Comparison of ENCODE assay signal across 8 cellular contexts in the genomic region with DNA sequence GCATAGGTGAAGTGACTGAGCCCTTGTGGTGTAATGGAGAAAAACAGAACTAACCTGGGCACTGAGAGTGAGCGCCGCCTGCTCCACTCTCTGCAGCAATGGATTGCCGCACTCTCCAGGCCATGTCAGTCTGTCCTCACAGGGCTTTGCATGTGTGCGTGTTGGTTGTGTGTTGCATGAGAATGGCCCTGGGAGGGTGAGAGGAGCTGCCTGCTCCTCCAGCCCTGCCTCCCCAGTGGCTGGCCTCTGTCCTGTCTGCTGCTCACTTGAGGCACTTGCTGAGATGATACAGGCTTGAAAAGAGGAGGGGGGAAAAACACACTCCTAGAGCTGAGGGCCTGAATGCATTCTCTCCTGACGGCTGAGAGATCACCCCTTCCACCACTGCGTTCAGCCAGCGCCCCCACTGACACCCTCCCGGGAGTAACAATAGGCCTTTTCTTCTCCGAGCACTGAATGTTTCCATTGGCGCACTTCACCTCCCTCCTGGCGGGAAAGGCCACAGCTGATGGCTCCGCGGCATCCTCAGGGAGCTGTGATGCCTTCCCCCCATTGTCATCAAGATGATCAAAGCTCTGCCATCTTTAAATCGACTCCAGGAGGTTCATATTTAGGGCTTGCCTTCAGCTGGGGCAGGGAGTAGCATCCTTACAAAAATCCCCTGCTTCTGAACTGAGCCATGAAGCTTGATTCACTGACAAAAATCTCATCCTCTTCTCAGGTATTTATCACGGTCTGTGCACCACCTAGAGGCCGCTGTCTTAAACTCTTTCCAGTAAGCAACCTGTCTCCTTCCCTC. TPM values are rescaled to one million over a fixed set of nuclear protein-coding genes. Genes with fewer than 3 reads are reported as not detected.
DNase-seq lines count a peak whose midpoint lies in the region; ATAC-seq and TF ChIP-seq lines count a peak whose summit lies in the region.

No MANE protein-coding gene starts in this region.

- peak overlapping the region; percentile 44 for H3K27ac ChIP-seq in HUES48 (ENCODE audit: low read depth, low read length)
- H3K27ac ChIP-seq in PC-3 (ENCODE audit: low read length), result no peak overlapping the region
- H3K27ac ChIP-seq in brain microvascular endothelial cell, result no peak overlapping the region

- CTCF ChIA-PET in PC-3 (lab: Charles Lee), result interaction anchor here (0.5 to 2.5 kb wide), 5 partner anchors 21 to 721 kb away, joined by 3 to 13 read pairs (median 8); partner anchors contain the start of genes CCDC148 and PKP4

- H3K9ac ChIP-seq in HUES48 (ENCODE audit: low read depth, low read length) (no peak overlapping the region), PC-3 (ENCODE audit: low read length) (no peak overlapping the region)

- ATAC-seq in GM18508 (IDR thresholded peaks at IDR 0.05; ENCODE audit: insufficient read depth, unreplicated experiment), result peak; percentile 70
- ATAC-seq in PC-3, result peak; percentile 75
- ATAC-seq in GM21381 (IDR thresholded peaks at IDR 0.05; ENCODE audit: unreplicated experiment), result no peak

- intact Hi-C loops in PC-3 (cut with micrococcal nuclease), result loop anchor here (1.0 to 10.0 kb wide), 8 partner anchors 80 to 968 kb away; no protein-coding TSS in a partner anchor

- TF ChIP-seq CTCF in PC-3 (conservative IDR thresholded peaks at IDR 0.05; ENCODE audit: low read depth, low read length) (peak; percentile 87), brain microvascular endothelial cell (IDR thresholded peaks at IDR 0.05; ENCODE audit: low read depth, low read length, missing control alignments) (peak; percentile 81)

- no peaks in the 10 kb centered on the region for H4K20me1 ChIP-seq in PC-3 (ENCODE audit: low read length)

- H3K9me3 ChIP-seq in HUES48 (ENCODE audit: control insufficient read depth, insufficient read depth, low read length) (no peaks in the 10 kb centered on the region), PC-3 (ENCODE audit: low read length) (no peaks in the 10 kb centered on the region)

- no peaks in the 10 kb centered on the region for H3K27me3 ChIP-seq in HUES48 (ENCODE audit: control insufficient read depth, insufficient read depth, low read length)
- H3K27me3 ChIP-seq in PC-3 (ENCODE audit: low read length), result no peaks in the 10 kb centered on the region
- H3K27me3 ChIP-seq in brain microvascular endothelial cell (replicated peaks), result peaks cover 9% of the 10 kb centered on the region

- no peak overlapping the region for H3K4me2 ChIP-seq in PC-3 (ENCODE audit: low read length)

- DNase-seq in Ammon's horn (ENCODE audit: low spot score) (peak; percentile 84), PC-3 (peak; percentile 76), brain microvascular endothelial cell (peak; percentile 48), iPS-NIHi7 (ENCODE audit: extremely low spot score) (peak; percentile 72)
- peak; percentile 35 for DNase-seq in stimulated activated CD4-positive, alpha-beta T cell treated with anti-CD3 and anti-CD28 coated beads, Interleukin-15, amount 100 ng/mL, for 24 hours

- H3K4me1 ChIP-seq in HUES48 (ENCODE audit: control insufficient read depth, insufficient read depth, low read length) (peaks cover 13% of the 10 kb centered on the region), PC-3 (ENCODE audit: insufficient read depth, low read length) (no peaks in the 10 kb centered on the region; the same call in 1 of the 2 replicates)

- in situ Hi-C loops in brain microvascular endothelial cell (cut with HindIII; ENCODE audit: low pct_ligation_motif_present, low sequenced_read_pairs), result no loop called here

- POLR2A ChIA-PET in PC-3 (lab: Charles Lee; ENCODE audit: unreplicated experiment), result interaction anchor here (0.7 kb wide), 1 partner anchor 21 kb away, joined by 3 read pairs; no protein-coding TSS in a partner anchor

- no peaks in the 10 kb centered on the region for H3K79me2 ChIP-seq in PC-3 (ENCODE audit: low read length)

- H3F3A ChIP-seq in PC-3 (ENCODE audit: low read length, unreplicated experiment), result no peaks in the 10 kb centered on the region

- H3K36me3 ChIP-seq in HUES48 (ENCODE audit: control insufficient read depth, insufficient read depth, low read length) (no peaks in the 10 kb centered on the region), PC-3 (ENCODE audit: low read depth, low read length) (no peaks in the 10 kb centered on the region), brain microvascular endothelial cell (replicated peaks) (no peaks in the 10 kb centered on the region)

- H3K9me2 ChIP-seq in PC-3 (replicated peaks; ENCODE audit: low read length), result no peaks in the 10 kb centered on the region

- no TSS peak for BruUV-seq in PC-3 (replicated peaks; lab: Mats Ljungman, UMichigan)

- no peak overlapping the region for H2AFZ ChIP-seq in PC-3 (ENCODE audit: low read length)

- H3K4me3 ChIP-seq in HUES48 (ENCODE audit: low read depth, low read length), result peak overlapping the region; percentile 53
- no peak overlapping the region for H3K4me3 ChIP-seq in PC-3 (ENCODE audit: low read length)
- no peak overlapping the region for H3K4me3 ChIP-seq in brain microvascular endothelial cell (ENCODE audit: low read depth, low read length)

RNA-seq across cellular contexts. Expression of gene DAPL1, which starts 49.9 kb away (rescaled TPM):
- not detected in 2 replicates for total RNA-seq in PC-3 (2014; rRNA removed)
